Comparison of ENCODE assay signal across 17 cellular contexts in genomic region chr17:18156171-18156975, GRCh38. TPM values are rescaled to one million over a fixed set of nuclear protein-coding genes. Genes with fewer than 3 reads are reported as not detected.
DNase-seq lines count a peak whose midpoint lies in the region; ATAC-seq and TF ChIP-seq lines count a peak whose summit lies in the region.
"Had no signal": no experiment of that assay in that cellular context is flagged by ENCODE, and none has a peak within 500 bp of the region (broad histone marks: within the 10 kb centered on the region; RNA-seq: fewer than 3 reads in every experiment).

No MANE protein-coding gene starts in this region.

- H3K4me3 ChIP-seq in HCT116 (replicated peaks in 1 of 2; ENCODE audit: low read depth in 1 of 2, low read length in 2 of 2) = no peak overlapping the region
- no peak overlapping the region for H3K4me3 ChIP-seq in WERI-Rb-1 (ENCODE audit: low read depth, low read length)
- H3K4me3 ChIP-seq: gastroesophageal sphincter, right atrium auricular region had no signal

- H2AFZ ChIP-seq in HCT116 (ENCODE audit: low read depth, low read length, poor library complexity, severe bottlenecking) = no peak overlapping the region

- TF ChIP-seq RAD21 in HCT116 (IDR thresholded peaks at IDR 0.05; ENCODE audit: low read depth) = no peak

- intact Hi-C loops in CD4-positive, alpha-beta T cell (cut with DNase I, micrococcal nuclease) = no loop called here
- intact Hi-C loops in HCT116 (cut with micrococcal nuclease) = loop anchor here (2.0 kb wide), 1 partner anchor 16 kb away; no protein-coding TSS in a partner anchor

- peak overlapping the region; percentile 54 for H3K4me3 Mint-ChIP-seq in CD4-positive, alpha-beta T cell
- H3K4me3 Mint-ChIP-seq in naive thymus-derived CD8-positive, alpha-beta T cell = peak overlapping the region in 1 of 10 donors; percentile 4
- H3K4me3 Mint-ChIP-seq: activated T-cell treated with anti-CD3 and anti-CD28 coated beads, Interleukin-2, amount 50 U/mL, for 4 hours had no signal

- peaks cover 32% of the 10 kb centered on the region for H3K4me1 Mint-ChIP-seq in CD4-positive, alpha-beta T cell (ENCODE audit: low read depth)
- peaks cover 13 to 39% (median 25%) of the 10 kb centered on the region in 4 donors for H3K4me1 Mint-ChIP-seq in naive thymus-derived CD8-positive, alpha-beta T cell

- POLR2A ChIA-PET in CD4-positive, alpha-beta T cell (lab: Charles Lee) = interaction anchor here (1.1 kb wide), 1 partner anchor 27 kb away, joined by 3 read pairs; the partner anchor contains the start of gene ALKBH5
- POLR2A ChIA-PET in HCT116 (lab: Charles Lee) = no interaction called here
- POLR2A ChIA-PET in naive thymus-derived CD8-positive, alpha-beta T cell (lab: Charles Lee) = interaction anchor here (1.3 kb wide), 1 partner anchor 27 kb away, joined by 5 read pairs; the partner anchor contains the start of gene ALKBH5

- peak overlapping the region; percentile 55 for H3K4me2 ChIP-seq in HCT116 (ENCODE audit: low read length)

- no peaks in the 10 kb centered on the region for H3K79me2 ChIP-seq in HCT116 (ENCODE audit: insufficient read depth, low read length)

- RAD21 ChIA-PET in HCT116 (lab: Charles Lee; ENCODE audit: low non-redundant PET in 1 of 2, low total read pairs in 2 of 2, uncharacterized antibody in 2 of 2, unreplicated experiment in 2 of 2) = no interaction called here

- H3K4me1 ChIP-seq in HCT116 (ENCODE audit: control insufficient read depth in 1 of 2, insufficient read depth in 2 of 2, low read length in 2 of 2) = peaks cover 21 to 60% of the 10 kb centered on the region in 2 experiments

- no TSS peak for BruUV-seq in HCT116 (replicated peaks; lab: Mats Ljungman, UMichigan)

- H3K36me3 ChIP-seq in HCT116 (ENCODE audit: control insufficient read depth in 1 of 2, insufficient read depth in 2 of 2, low read length in 2 of 2) (no peaks in the 10 kb centered on the region), WERI-Rb-1 (no peaks in the 10 kb centered on the region)
- H3K36me3 ChIP-seq: gastroesophageal sphincter, right atrium auricular region had no signal

- H3K27me3 ChIP-seq in CD4-positive, alpha-beta T cell (ENCODE audit: control insufficient read depth, insufficient read depth, low read length) = no peaks in the 10 kb centered on the region
- H3K27me3 ChIP-seq in HCT116 (ENCODE audit: insufficient read depth, low read length) (no peaks in the 10 kb centered on the region), WERI-Rb-1 (ENCODE audit: insufficient read depth, low read depth, severe bottlenecking) (no peaks in the 10 kb centered on the region)
- H3K27me3 ChIP-seq: gastroesophageal sphincter, right atrium auricular region had no signal

- no peaks in the 10 kb centered on the region for H3K9me3 Mint-ChIP-seq in CD4-positive, alpha-beta T cell
- no peaks in the 10 kb centered on the region for H3K9me3 Mint-ChIP-seq in naive thymus-derived CD8-positive, alpha-beta T cell
- H3K9me3 Mint-ChIP-seq: activated T-cell treated with anti-CD3 and anti-CD28 coated beads, Interleukin-2, amount 50 U/mL, for 4 hours had no signal

- H3K27ac ChIP-seq in CD4-positive, alpha-beta T cell (ENCODE audit: low read depth, low read length) = no peak overlapping the region
- H3K27ac ChIP-seq in HCT116 (ENCODE audit: low read depth, low read length) = peak overlapping the region; percentile 40; the same call in 1 of the 2 replicates
- H3K27ac ChIP-seq in WERI-Rb-1 = no peak overlapping the region

- CTCF ChIA-PET in CD4-positive, alpha-beta T cell (lab: Charles Lee) = no interaction called here
- CTCF ChIA-PET in HCT116 (lab: Charles Lee) = interaction anchor here (1.3 kb wide), 1 partner anchor 28 kb away, joined by 3 read pairs; the partner anchor contains the start of gene ALKBH5

- ATAC-seq in CD4-positive, alpha-beta T cell (ENCODE audit: poor library complexity) = no peak
- ATAC-seq in HCT116 = no peak
- ATAC-seq in naive thymus-derived CD8-positive, alpha-beta T cell = no peak
- ATAC-seq in stimulated activated naive CD8-positive, alpha-beta T cell treated with anti-CD3 and anti-CD28 coated beads, Interleukin-15, Interleukin-2, amounts not matched to agents 100 U/mL and 50 U/mL, for 24 hours = no peak
- ATAC-seq: activated T-cell treated with anti-CD3 and anti-CD28 coated beads, Interleukin-2, amount 50 U/mL, for 4 hours; gastroesophageal sphincter had no signal

- H3K9ac ChIP-seq in HCT116 (ENCODE audit: low read length) = peak overlapping the region; percentile 34

- no peaks in the 10 kb centered on the region for H3K9me3 ChIP-seq in CD4-positive, alpha-beta T cell (ENCODE audit: control insufficient read depth, low read length)
- H3K9me3 ChIP-seq in HCT116 (ENCODE audit: control insufficient read depth in 1 of 2, insufficient read depth in 1 of 2, low read depth in 1 of 2, low read length in 2 of 2) (no peaks in the 10 kb centered on the region), WERI-Rb-1 (ENCODE audit: severe bottlenecking) (no peaks in the 10 kb centered on the region)
- H3K9me3 ChIP-seq: gastroesophageal sphincter, right atrium auricular region had no signal

- H3K9me2 ChIP-seq in HCT116 (ENCODE audit: insufficient read depth) = no peaks in the 10 kb centered on the region

- no peaks in the 10 kb centered on the region for H3K27me3 Mint-ChIP-seq in CD4-positive, alpha-beta T cell
- H3K27me3 Mint-ChIP-seq in naive thymus-derived CD8-positive, alpha-beta T cell = no peaks in the 10 kb centered on the region

- no peak for TF ChIP-seq CTCF in CD4-positive, alpha-beta T cell (IDR thresholded peaks at IDR 0.05)
- TF ChIP-seq CTCF in HCT116 (IDR thresholded peaks at IDR 0.05 in 2 of 3, conservative IDR thresholded peaks at IDR 0.05 in 1 of 3; ENCODE audit: borderline replicate concordance in 1 of 3, insufficient read depth in 1 of 3, low read depth in 2 of 3, low read length in 2 of 3) (peak in 2 of 3 experiments; percentile 44 to 48; a peak in 4 of 6 replicates), WERI-Rb-1 (IDR thresholded peaks at IDR 0.05; ENCODE audit: low read depth, low read length) (0 out of 2 replicates have a peak, but pooled peaks have one; percentile 1)

- TF ChIP-seq POLR2A in HCT116 (IDR thresholded peaks at IDR 0.05; ENCODE audit: borderline replicate concordance, extremely low read depth, insufficient read depth, insufficient read length) = no peak

- H4K20me1 ChIP-seq in HCT116 (ENCODE audit: insufficient read depth) = no peaks in the 10 kb centered on the region

- no peaks in the 10 kb centered on the region for H3K36me3 Mint-ChIP-seq in CD4-positive, alpha-beta T cell (ENCODE audit: low read depth)
- no peaks in the 10 kb centered on the region for H3K36me3 Mint-ChIP-seq in naive thymus-derived CD8-positive, alpha-beta T cell

- DNase-seq in CD4-positive, alpha-beta T cell = no peak
- DNase-seq in HCT116 (ENCODE audit: low read depth, low spot score) = no peak
- no peak for DNase-seq in WERI-Rb-1
- DNase-seq in naive thymus-derived CD8-positive, alpha-beta T cell = no peak
- DNase-seq in T-helper 9 cell = no peak
- no peak for DNase-seq in stimulated activated CD4-positive, alpha-beta T cell treated with anti-CD3 and anti-CD28 coated beads, Interleukin-4, amount 100 ng/mL, for 4 hours
- no peak for DNase-seq in stimulated activated naive CD8-positive, alpha-beta T cell treated with anti-CD3 and anti-CD28 coated beads, Interleukin-15, Interleukin-2, amounts not matched to agents 100 U/mL and 50 U/mL, for 24 hours
- DNase-seq: activated CD4-positive, alpha-beta T cell treated with anti-CD3 and anti-CD28 coated beads for 1 hour; activated T-cell treated with anti-CD3 and anti-CD28 coated beads, Interleukin-2, amount 50 U/mL, for 4 hours; COR-L47; KBM-7; kidney; NCI-H2081; stimulated activated CD4-positive, alpha-beta T cell treated with anti-CD3 and anti-CD28 coated beads, Interleukin-4, amount 100 ng/mL, for 1 hour; stimulated activated naive CD4-positive, alpha-beta T cell treated with Interleukin-2 at 50 U/mL for 16 hours had no signal

- peak overlapping the region; percentile 58 for H3K27ac Mint-ChIP-seq in CD4-positive, alpha-beta T cell
- H3K27ac Mint-ChIP-seq in naive thymus-derived CD8-positive, alpha-beta T cell = peak overlapping the region in 9 of 10 donors; percentile 15 to 91 (median 73)

TF ChIP-seq in HCT116, 20 proteins besides CTCF, POLR2A, EP300 and RAD21 (continues in another document):
- TF ChIP-seq EZH2 (IDR thresholded peaks at IDR 0.05) (no peak), MAX (IDR thresholded peaks at IDR 0.05) (no peak), TCF7L2 (IDR thresholded peaks at IDR 0.05; ENCODE audit: borderline replicate concordance, extremely low read depth, insufficient read depth, insufficient read length) (no peak), SRF (IDR thresholded peaks at IDR 0.05; ENCODE audit: low read depth) (no peak), EGR1 (IDR thresholded peaks at IDR 0.05; ENCODE audit: low read depth) (no peak), EZH2phosphoT487 (IDR thresholded peaks at IDR 0.05; ENCODE audit: borderline replicate concordance) (no peak), ATF3 (IDR thresholded peaks at IDR 0.05) (no peak), SIN3A (IDR thresholded peaks at IDR 0.05; ENCODE audit: low read depth) (no peak)

RNA-seq across cellular contexts. Expression of gene ALKBH5, which starts 27.3 kb away (rescaled TPM):
- 100 to 1,000 TPM; 117 to 119 TPM for total RNA-seq in CD4-positive, alpha-beta T cell
- total RNA-seq in HCT116 (2021; ENCODE audit: unreplicated experiment) = 97.8 TPM
- 50.9 and 54.4 TPM in 2 replicates for polyA plus RNA-seq in HCT116 (2012)
- 100 to 1,000 TPM; 109 to 120 TPM for total RNA-seq in naive thymus-derived CD8-positive, alpha-beta T cell
- 100 to 1,000 TPM; 125 to 148 (median 129) TPM for polyA plus RNA-seq in naive thymus-derived CD8-positive, alpha-beta T cell

RNA-seq across cellular contexts. Expression of gene MYO15A, which starts 47.8 kb away (rescaled TPM):
- 1 to 10 TPM; 1.2 to 1.6 TPM for total RNA-seq in CD4-positive, alpha-beta T cell
- 2.8 TPM for total RNA-seq in HCT116 (2021; ENCODE audit: unreplicated experiment)
- polyA plus RNA-seq in HCT116 (2012) = 5.4 and 5.7 TPM in 2 replicates
- 1 to 10 TPM; 1.5 to 2.0 TPM for total RNA-seq in naive thymus-derived CD8-positive, alpha-beta T cell
- polyA plus RNA-seq in naive thymus-derived CD8-positive, alpha-beta T cell = under 1 TPM; 0.13 to 0.46 (median 0.16) TPM
